ENCODE assay signal across 1 cellular context in genomic region chr1:33255347-33256311, GRCh38.
TF ChIP-seq lines count a peak whose summit lies in the region.

No MANE protein-coding gene starts in this region.

TF ChIP-seq in HepG2, 621 proteins besides CTCF, POLR2A, EP300 and RAD21 (continued from another document):
- TF ChIP-seq ZBTB46 (CRISPR knock-in tag; IDR thresholded peaks at IDR 0.05; ENCODE audit: borderline replicate concordance) (no peak), CREM (IDR thresholded peaks at IDR 0.05) (no peak), CREM (CRISPR knock-in tag; IDR thresholded peaks at IDR 0.05) (no peak), SRF (IDR thresholded peaks at IDR 0.05; ENCODE audit: low read depth, low read length) (no peak), ZNF800 (CRISPR knock-in tag; IDR thresholded peaks at IDR 0.05) (no peak), ZNF441 (CRISPR knock-in tag; IDR thresholded peaks at IDR 0.05; ENCODE audit: borderline replicate concordance) (no peak)
TF ChIP-seq in HepG2: peak in this region for 80.
